Comparison of ENCODE assay signal across 36 cellular contexts in genomic region chr2:125935559-125935958, GRCh38.
"Had no signal": no experiment of that assay in that cellular context is flagged by ENCODE, and none has a peak within 500 bp of the region (broad histone marks: within the 10 kb centered on the region; RNA-seq: fewer than 3 reads in every experiment).

No MANE protein-coding gene starts in this region.

- H3K36me3 Mint-ChIP-seq: activated CD8-positive, alpha-beta memory T cell treated with anti-CD3 and anti-CD28 coated beads, Interleukin-2, amount 10 ng/mL, durations not matched to agents 7 days and 5 days; activated naive CD4-positive, alpha-beta T cell treated with anti-CD3 and anti-CD28 coated beads, Interleukin-2, amount 10 ng/mL, durations not matched to agents 7 days and 5 days; activated naive CD8-positive, alpha-beta T cell had no signal

- H3K36me3 ChIP-seq: brain microvascular endothelial cell, MG63 had no signal

- H3K9me3 Mint-ChIP-seq: activated naive CD4-positive, alpha-beta T cell treated with anti-CD3 and anti-CD28 coated beads, Interleukin-2, amount 10 ng/mL, durations not matched to agents 7 days and 5 days had no signal

- H3K27me3 ChIP-seq: brain microvascular endothelial cell, MG63 had no signal

- H3K27ac Mint-ChIP-seq: activated B cell treated with CpG ODN at 0.5 μM for 24 hours; activated CD4-positive, alpha-beta memory T cell treated with anti-CD3 and anti-CD28 coated beads, Interleukin-2, amount 10 ng/mL, durations not matched to agents 7 days and 5 days; activated CD8-positive, alpha-beta memory T cell treated with anti-CD3 and anti-CD28 coated beads, Interleukin-2, amount 10 ng/mL, durations not matched to agents 7 days and 5 days; activated naive CD4-positive, alpha-beta T cell treated with anti-CD3 and anti-CD28 coated beads, Interleukin-2, amount 10 ng/mL, durations not matched to agents 7 days and 5 days; activated naive CD8-positive, alpha-beta T cell had no signal

- H3K9me3 ChIP-seq: MG63 had no signal

- DNase-seq: activated B cell treated with CpG ODN at 0.5 μM for 24 hours; activated CD4-positive, alpha-beta memory T cell treated with anti-CD3 and anti-CD28 coated beads, Interleukin-2, amount 10 ng/mL, durations not matched to agents 7 days and 5 days; activated CD4-positive, alpha-beta T cell treated with anti-CD3 and anti-CD28 coated beads for 48 hours; activated CD4-positive, CD25-positive, alpha-beta regulatory T cell treated with anti-CD3 and anti-CD28 coated beads, Interleukin-2, amount 50 U/mL, for 72 hours; activated CD8-positive, alpha-beta memory T cell treated with anti-CD3 and anti-CD28 coated beads for 24 hours; activated CD8-positive, alpha-beta memory T cell treated with anti-CD3 and anti-CD28 coated beads, Interleukin-2, amount 10 ng/mL, durations not matched to agents 7 days and 5 days; activated CD8-positive, alpha-beta memory T cell treated with anti-CD3 and anti-CD28 coated beads, Interleukin-2, amount 50 U/mL, for 48 hours; activated effector memory CD4-positive, alpha-beta T cell treated with Interleukin-2 at 50 U/mL for 16 hours; activated naive CD4-positive, alpha-beta T cell treated with anti-CD3 and anti-CD28 coated beads, Interleukin-2, amount 10 ng/mL, durations not matched to agents 7 days and 5 days; activated T-cell treated with anti-CD3 and anti-CD28 coated beads, Interleukin-2, amount 50 U/mL, for 48 hours; amniotic stem cell; aorta; brain microvascular endothelial cell; central memory CD4-positive, alpha-beta T cell; MG63; NCI-H1092; NCI-H1417; NCI-H146; NCI-H187; NCI-H2029 treated with DMSO at 0.1 percent for 48 hours; NCI-H2107; NCI-H2171; NCI-H2227 treated with DMSO at 0.1 percent for 48 hours; NCI-H446 treated with DMSO at 0.1 percent for 48 hours; NCI-H524; NCI-H69; NCI-H82; PC-3; SIG-M5; SW 1271; T-helper 1 cell; T-helper 9 cell had no signal

- ATAC-seq: activated CD8-positive, alpha-beta memory T cell treated with anti-CD3 and anti-CD28 coated beads, Interleukin-2, amount 10 ng/mL, durations not matched to agents 7 days and 5 days; PC-3; Right ventricle myocardium inferior had no signal

- H3K27me3 Mint-ChIP-seq: activated B cell treated with CpG ODN at 0.5 μM for 24 hours; activated CD4-positive, alpha-beta memory T cell treated with anti-CD3 and anti-CD28 coated beads, Interleukin-2, amount 10 ng/mL, durations not matched to agents 7 days and 5 days; activated CD8-positive, alpha-beta memory T cell treated with anti-CD3 and anti-CD28 coated beads, Interleukin-2, amount 10 ng/mL, durations not matched to agents 7 days and 5 days; activated naive CD4-positive, alpha-beta T cell treated with anti-CD3 and anti-CD28 coated beads, Interleukin-2, amount 10 ng/mL, durations not matched to agents 7 days and 5 days had no signal

- H3K4me3 Mint-ChIP-seq: activated B cell treated with CpG ODN at 0.5 μM for 24 hours; activated CD4-positive, alpha-beta memory T cell treated with anti-CD3 and anti-CD28 coated beads, Interleukin-2, amount 10 ng/mL, durations not matched to agents 7 days and 5 days; activated CD8-positive, alpha-beta memory T cell treated with anti-CD3 and anti-CD28 coated beads, Interleukin-2, amount 10 ng/mL, durations not matched to agents 7 days and 5 days; activated naive CD4-positive, alpha-beta T cell treated with anti-CD3 and anti-CD28 coated beads, Interleukin-2, amount 10 ng/mL, durations not matched to agents 7 days and 5 days; activated naive CD8-positive, alpha-beta T cell had no signal

- H3K27ac ChIP-seq: brain microvascular endothelial cell, RWPE1, VCaP had no signal

- H3K4me1 Mint-ChIP-seq: activated B cell treated with CpG ODN at 0.5 μM for 24 hours; activated CD4-positive, alpha-beta memory T cell treated with anti-CD3 and anti-CD28 coated beads, Interleukin-2, amount 10 ng/mL, durations not matched to agents 7 days and 5 days; activated CD8-positive, alpha-beta memory T cell treated with anti-CD3 and anti-CD28 coated beads, Interleukin-2, amount 10 ng/mL, durations not matched to agents 7 days and 5 days; activated naive CD4-positive, alpha-beta T cell treated with anti-CD3 and anti-CD28 coated beads, Interleukin-2, amount 10 ng/mL, durations not matched to agents 7 days and 5 days had no signal

- H3K4me3 ChIP-seq: MG63 had no signal
